ENCODE assay signal across 10 cellular contexts in the genomic region with DNA sequence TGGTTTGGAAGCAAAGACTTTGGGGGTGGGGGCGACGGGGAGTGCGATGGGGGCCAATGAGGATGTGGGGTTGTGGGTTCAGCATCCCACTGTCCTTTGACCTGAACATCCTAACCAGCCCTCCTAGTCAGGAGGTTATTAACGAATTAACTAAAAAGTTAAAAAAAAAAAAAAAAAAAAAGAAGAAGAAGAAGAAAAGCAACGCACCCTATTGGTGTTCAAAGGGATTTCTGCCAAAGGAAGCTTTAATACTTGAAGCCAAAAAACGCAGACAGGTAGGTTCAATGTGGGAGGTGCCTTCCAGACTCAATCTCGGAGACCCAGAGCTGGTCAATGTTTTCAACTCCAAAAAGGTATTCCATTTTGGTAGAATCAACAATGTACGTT. TPM values are rescaled to one million over a fixed set of nuclear protein-coding genes. Genes with fewer than 3 reads are reported as not detected.
DNase-seq lines count a peak whose midpoint lies in the region; ATAC-seq, FAIRE-seq and TF ChIP-seq lines count a peak whose summit lies in the region.
"Had no signal": no experiment of that assay in that cellular context is flagged by ENCODE, and none has a peak within 500 bp of the region (broad histone marks: within the 10 kb centered on the region; RNA-seq: fewer than 3 reads in every experiment).

No MANE protein-coding gene starts in this region.

- TF ChIP-seq RAD21 in GM12878 (IDR thresholded peaks at IDR 0.05; ENCODE audit: insufficient read depth, low read depth, low read length): peak; percentile 30; the same call in 1 of the 2 replicates

- ATAC-seq in stimulated activated naive CD8-positive, alpha-beta T cell treated with anti-CD3 and anti-CD28 coated beads, Interleukin-15, Interleukin-2, amounts not matched to agents 100 U/mL and 50 U/mL, for 24 hours: no peak
- ATAC-seq in GM12878: peak; percentile 6; the same call in 1 of the 3 replicates
- ATAC-seq in HG02763 (IDR thresholded peaks at IDR 0.05; ENCODE audit: unreplicated experiment): no peak

- H3K27ac Mint-ChIP-seq in stimulated activated naive CD8-positive, alpha-beta T cell treated with anti-CD3 and anti-CD28 coated beads, Interleukin-15, Interleukin-2, amounts not matched to agents 100 ng/mL and 50 ng/mL, for 24 hours: no peak overlapping the region
- H3K27ac Mint-ChIP-seq: activated CD4-positive, alpha-beta memory T cell treated with anti-CD3 and anti-CD28 coated beads for 36 hours had no signal

- peak overlapping the region; percentile 70 for H3K4me2 ChIP-seq in GM12878 (ENCODE audit: control insufficient read depth, insufficient read depth)

- no peaks in the 10 kb centered on the region for H4K20me1 ChIP-seq in GM12878 (ENCODE audit: control insufficient read depth, insufficient read depth)

- no peaks in the 10 kb centered on the region for H3K9me3 Mint-ChIP-seq in stimulated activated naive CD8-positive, alpha-beta T cell treated with anti-CD3 and anti-CD28 coated beads, Interleukin-15, Interleukin-2, amounts not matched to agents 100 ng/mL and 50 ng/mL, for 24 hours
- H3K9me3 Mint-ChIP-seq: activated CD4-positive, alpha-beta memory T cell treated with anti-CD3 and anti-CD28 coated beads for 36 hours had no signal

- intact Hi-C loops in GM12878 (cut with micrococcal nuclease; ENCODE audit: unreplicated experiment): no loop called here

- H3K9me3 ChIP-seq in GM12878 (replicated peaks; ENCODE audit: control insufficient read depth, insufficient read depth, low read length) (no peaks in the 10 kb centered on the region; the same call in 2 of the 3 replicates), muscle layer of colon (ENCODE audit: low read length) (no peaks in the 10 kb centered on the region)

- BruUV-seq in GM12878 (replicated peaks; lab: Mats Ljungman, UMichigan): no TSS peak

- TF ChIP-seq EP300 in GM12878 (IDR thresholded peaks at IDR 0.05; ENCODE audit: borderline replicate concordance in 1 of 2, control insufficient read depth in 1 of 2, low read depth in 2 of 2, low read length in 2 of 2): no peak

- peak overlapping the region; percentile 91 for H3K4me3 ChIP-seq in GM12878
- peak overlapping the region; percentile 32 to 38 for H3K4me3 ChIP-seq in muscle layer of colon (ENCODE audit: low read depth in 1 of 2, low read length in 2 of 2)

- peaks cover 62% of the 10 kb centered on the region for H3K27me3 Mint-ChIP-seq in stimulated activated naive CD8-positive, alpha-beta T cell treated with anti-CD3 and anti-CD28 coated beads, Interleukin-15, Interleukin-2, amounts not matched to agents 100 ng/mL and 50 ng/mL, for 24 hours

- H2AFZ ChIP-seq in GM12878 (ENCODE audit: control insufficient read depth, low read depth, low read length): no peak overlapping the region; the same call in 1 of the 2 replicates

- whole genome bisulfite sequencing in GM12878 (ENCODE audit: insufficient coverage, insufficient replicate concordance, low lambda C conversion rate, missing lambda C conversion rate): under 1% methylated on average over 7 of the region's 8 CpGs

- H3K27me3 ChIP-seq in GM12878 (replicated peaks in 1 of 2; ENCODE audit: control insufficient read depth in 2 of 2, insufficient read depth in 2 of 2, low read length in 1 of 2): no peaks in the 10 kb centered on the region; a peak in 1 of 4 replicates
- peaks cover 27 to 40% of the 10 kb centered on the region in 2 donors for H3K27me3 ChIP-seq in muscle layer of colon (ENCODE audit: control insufficient read depth in 1 of 2, insufficient read depth in 2 of 2, low read length in 2 of 2)

- CTCF ChIA-PET in GM12878 (lab: Yijun Ruan, JAX): interaction anchor here (0.6 to 6.4 kb wide), 9 partner anchors 17 to 1170 kb away, joined by 3 to 50 read pairs (median 4); no protein-coding TSS in a partner anchor

- H3K27ac ChIP-seq in GM12878 (ENCODE audit: control insufficient read depth, insufficient read depth): peak overlapping the region; percentile 81
- H3K27ac ChIP-seq in muscle layer of colon (ENCODE audit: low read depth, low read length): no peak overlapping the region

- peak overlapping the region; percentile 37 for H3K4me3 Mint-ChIP-seq in stimulated activated naive CD8-positive, alpha-beta T cell treated with anti-CD3 and anti-CD28 coated beads, Interleukin-15, Interleukin-2, amounts not matched to agents 100 ng/mL and 50 ng/mL, for 24 hours

- H3K79me2 ChIP-seq in GM12878 (ENCODE audit: control insufficient read depth, insufficient read depth, low read length): peaks cover 50% of the 10 kb centered on the region

- SMC1A ChIA-PET in GM12878 (lab: Charles Lee; ENCODE audit: uncharacterized antibody, unreplicated experiment): interaction anchor here (0.6 to 2.2 kb wide), 14 partner anchors 13 to 303 kb away, joined by 3 to 6 read pairs (median 4); no protein-coding TSS in a partner anchor

- H3K4me1 ChIP-seq in GM12878 (ENCODE audit: control insufficient read depth, insufficient read depth, low read length) (peaks cover 23% of the 10 kb centered on the region), muscle layer of colon (ENCODE audit: insufficient read depth, low read length) (peaks cover 8% of the 10 kb centered on the region)

- POLR2A ChIA-PET in GM12878 (lab: Charles Lee): interaction anchor here (0.5 to 0.7 kb wide), 4 partner anchors 31 to 1583 kb away, joined by 3 to 14 read pairs (median 4); no protein-coding TSS in a partner anchor

- peak; percentile 21 to 42 (median 34); a peak in 4 of 6 replicates for TF ChIP-seq CTCF in GM12878 (IDR thresholded peaks at IDR 0.05 in 2 of 3, conservative IDR thresholded peaks at IDR 0.05 in 1 of 3; ENCODE audit: control insufficient read depth in 2 of 3, extremely low read depth in 1 of 3, insufficient read depth in 1 of 3, low read depth in 3 of 3, low read length in 3 of 3)

- DNase-seq in stimulated activated naive CD8-positive, alpha-beta T cell treated with anti-CD3 and anti-CD28 coated beads, Interleukin-15, Interleukin-2, amounts not matched to agents 100 U/mL and 50 U/mL, for 24 hours: no peak
- no peak for DNase-seq in GM12878 (ENCODE audit: low read depth, low spot score)
- no peak for DNase-seq in dermis blood vessel endothelial cell
- no peak for DNase-seq in NCI-H748 (lab: John Stamatoyannopoulos, UW; ENCODE audit: unreplicated experiment)
- DNase-seq in NCI-H2081 treated with DMSO at 0.1 percent for 48 hours (lab: John Stamatoyannopoulos, UW): no peak
- DNase-seq: activated CD4-positive, alpha-beta memory T cell treated with anti-CD3 and anti-CD28 coated beads for 36 hours; NCI-H748 treated with DMSO at 0.1 percent for 48 hours had no signal

- H3K36me3 ChIP-seq in GM12878 (ENCODE audit: control insufficient read depth in 2 of 2, insufficient read depth in 2 of 2, low read length in 1 of 2) (no peaks in the 10 kb centered on the region; a peak in 1 of 4 replicates), muscle layer of colon (ENCODE audit: insufficient read depth, low read length) (no peaks in the 10 kb centered on the region)

- H3K36me3 Mint-ChIP-seq in stimulated activated naive CD8-positive, alpha-beta T cell treated with anti-CD3 and anti-CD28 coated beads, Interleukin-15, Interleukin-2, amounts not matched to agents 100 ng/mL and 50 ng/mL, for 24 hours (ENCODE audit: low read depth): no peaks in the 10 kb centered on the region
- H3K36me3 Mint-ChIP-seq: activated CD4-positive, alpha-beta memory T cell treated with anti-CD3 and anti-CD28 coated beads for 36 hours had no signal

- peak overlapping the region; percentile 91 for H3K9ac ChIP-seq in GM12878 (ENCODE audit: control insufficient read depth, insufficient read depth, low read length)
- H3K9ac ChIP-seq in muscle layer of colon (ENCODE audit: low read length): no peak overlapping the region

- RAD21 ChIA-PET in GM12878 (lab: Charles Lee; ENCODE audit: unreplicated experiment): interaction anchor here (0.6 to 2.2 kb wide), 8 partner anchors 30 to 1475 kb away, joined by 3 to 9 read pairs (median 4); no protein-coding TSS in a partner anchor

- TF ChIP-seq POLR2A in GM12878 (IDR thresholded peaks at IDR 0.05; ENCODE audit: low read depth, low read length): no peak

- peaks cover 4% of the 10 kb centered on the region for H3K4me1 Mint-ChIP-seq in stimulated activated naive CD8-positive, alpha-beta T cell treated with anti-CD3 and anti-CD28 coated beads, Interleukin-15, Interleukin-2, amounts not matched to agents 100 ng/mL and 50 ng/mL, for 24 hours (ENCODE audit: low read depth)

- in situ Hi-C loops in GM12878 (cut with MboI): no loop called here

- peak; percentile 49 for FAIRE-seq in GM12878 (lab: Jason Lieb, UNC)

RNA-seq across cellular contexts. Expression of a gene that starts 2.2 kb away (rescaled TPM):
- total RNA-seq in GM12878 (2013; cell fraction: nucleolus; rRNA removed): 7.1 and 7.6 TPM in 2 replicates
- total RNA-seq in GM12878 (2014; rRNA removed): 9.3 and 10.0 TPM in 2 replicates
- total RNA-seq in GM12878 (2014; rRNA removed; fragmentation: Illumina TruSeq; extraction: Trizol): 10.8 and 10.9 TPM in 2 replicates
- 31.9 and 34.1 TPM in 2 replicates for total RNA-seq in GM12878 (2021)
- polyA plus RNA-seq in GM12878 (2011; ENCODE audit: low read depth): 13.8 TPM
- 5.7 and 6.6 TPM in 2 replicates for polyA plus RNA-seq in GM12878 (2011; rRNA removed)
- polyA plus RNA-seq in GM12878 (2011; cell fraction: cytosol; rRNA removed): 3.2 and 5.1 TPM in 2 replicates
- polyA plus RNA-seq in GM12878 (2011; cell fraction: nucleus; rRNA removed): 3.4 and 5.3 TPM in 2 replicates
- polyA plus RNA-seq in GM12878 (2012): 16.6 and 19.3 TPM in 2 replicates
- 32.2 and 39.5 TPM in 2 replicates for polyA plus RNA-seq in GM12878 (2014; fragmentation: Illumina TruSeq; extraction: Trizol)
- polyA plus RNA-seq in GM12878 (2014; fragmentation: Nextera tagmentation; extraction: Ambion mirVana): 10 to 100 TPM in 1 of 2 experiments, 1 to 10 TPM in 1; 8.4 to 15.4 TPM
- polyA plus RNA-seq in GM12878 (2014; rRNA removed): 13.0 and 13.4 TPM in 2 replicates
- polyA plus RNA-seq in GM12878 (2016; fragmentation: Nextera tagmentation; extraction: Ambion mirVana): 10 to 100 TPM in 1 of 2 experiments, 1 to 10 TPM in 1; 9.0 to 11.4 TPM
- polyA minus RNA-seq in GM12878 (2011; rRNA and poly(A)+ RNA removed): 1.6 and 2.3 TPM in 2 replicates
- polyA minus RNA-seq in GM12878 (2011; cell fraction: cytosol; rRNA and poly(A)+ RNA removed): 1.7 and 2.1 TPM in 2 replicates
- 0.85 and 1.7 TPM in 2 replicates for polyA minus RNA-seq in GM12878 (2011; cell fraction: nucleus; rRNA and poly(A)+ RNA removed)
- not detected in 2 replicates for total RNA-seq in dermis blood vessel endothelial cell

RNA-seq across cellular contexts. Expression of a gene that starts 56.0 kb away (rescaled TPM):
- total RNA-seq in GM12878 (2013; cell fraction: nucleolus; rRNA removed): 1.9 and 2.1 TPM in 2 replicates
- total RNA-seq in GM12878 (2014; rRNA removed): 10.1 and 10.5 TPM in 2 replicates
- total RNA-seq in GM12878 (2014; rRNA removed; fragmentation: Illumina TruSeq; extraction: Trizol): 11.0 and 11.4 TPM in 2 replicates
- total RNA-seq in GM12878 (2021): 11.1 and 12.9 TPM in 2 replicates
- polyA plus RNA-seq in GM12878 (2011; ENCODE audit: low read depth): 4.7 TPM
- 6.7 and 8.0 TPM in 2 replicates for polyA plus RNA-seq in GM12878 (2011; rRNA removed)
- polyA plus RNA-seq in GM12878 (2011; cell fraction: cytosol; rRNA removed): 3.1 and 3.3 TPM in 2 replicates
- polyA plus RNA-seq in GM12878 (2011; cell fraction: nucleus; rRNA removed): 1.9 and 2.8 TPM in 2 replicates
- 5.2 and 5.7 TPM in 2 replicates for polyA plus RNA-seq in GM12878 (2012)
- 12.2 and 13.5 TPM in 2 replicates for polyA plus RNA-seq in GM12878 (2014; fragmentation: Illumina TruSeq; extraction: Trizol)
- 1 to 10 TPM; 5.1 to 8.8 TPM for polyA plus RNA-seq in GM12878 (2014; fragmentation: Nextera tagmentation; extraction: Ambion mirVana)
- polyA plus RNA-seq in GM12878 (2014; rRNA removed): 10.1 and 11.2 TPM in 2 replicates
- 10 to 100 TPM in 1 of 2 experiments, 1 to 10 TPM in 1; 2.8 to 12.3 TPM for polyA plus RNA-seq in GM12878 (2016; fragmentation: Nextera tagmentation; extraction: Ambion mirVana)
- 4.7 and 4.8 TPM in 2 replicates for polyA minus RNA-seq in GM12878 (2011; rRNA and poly(A)+ RNA removed)
- 1.3 and 3.5 TPM in 2 replicates for polyA minus RNA-seq in GM12878 (2011; cell fraction: cytosol; rRNA and poly(A)+ RNA removed)
- 0.85 and 1.7 TPM in 2 replicates for polyA minus RNA-seq in GM12878 (2011; cell fraction: nucleus; rRNA and poly(A)+ RNA removed)
- total RNA-seq in dermis blood vessel endothelial cell: 31.8 and 45.9 TPM in 2 replicates
